ENCODE assay signal across 29 cellular contexts in the genomic region with DNA sequence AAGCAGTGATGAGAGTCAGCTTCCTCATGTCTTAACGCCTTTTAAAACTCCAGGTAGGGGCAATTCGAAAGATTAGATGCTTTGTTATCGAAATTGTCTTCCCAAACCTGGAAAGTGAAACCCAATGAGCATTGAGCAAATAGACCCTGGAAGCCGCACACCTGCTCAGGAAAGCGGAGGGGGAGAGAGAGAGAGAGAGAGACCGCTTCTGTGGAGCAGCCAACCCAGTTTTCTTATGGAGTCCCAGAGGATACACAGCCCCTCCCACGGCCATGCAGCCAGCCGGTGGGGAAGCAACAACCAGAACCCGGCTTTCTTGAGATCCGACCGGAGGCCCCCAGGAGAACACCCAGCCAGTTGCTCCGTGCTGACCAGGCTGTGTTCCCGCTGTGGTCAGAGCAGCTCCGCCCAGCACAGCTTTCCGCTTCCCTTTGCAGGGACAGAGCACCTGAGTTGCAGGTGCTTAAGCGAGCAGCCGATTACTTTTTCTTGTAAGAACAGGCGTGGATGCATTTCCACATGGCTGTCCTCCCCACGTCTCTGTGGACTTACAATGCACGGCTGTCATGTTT.
DNase-seq lines count a peak whose midpoint lies in the region; ATAC-seq and FAIRE-seq lines count a peak whose summit lies in the region.
"Had no signal": no experiment of that assay in that cellular context is flagged by ENCODE, and none has a peak within 500 bp of the region (broad histone marks: within the 10 kb centered on the region; RNA-seq: fewer than 3 reads in every experiment).

No MANE protein-coding gene starts in this region.

- no peaks in the 10 kb centered on the region for H3K36me3 ChIP-seq in small intestine (ENCODE audit: control insufficient read depth in 2 of 2, insufficient read depth in 2 of 2, low read length in 2 of 2)
- H3K36me3 ChIP-seq: ascending aorta had no signal

- H3K27ac Mint-ChIP-seq in effector memory CD8-positive, alpha-beta T cell = peak overlapping the region; percentile 16 to 88
- H3K27ac Mint-ChIP-seq: activated naive CD8-positive, alpha-beta T cell; activated T-helper 2 cell treated with anti-CD3 and anti-CD28 coated beads, Interferon-gamma antibody, Interleukin-2, Interleukin-4, amounts not matched to agents 10 μg/mL and 5 μg/mL and 100 μg/mL, durations not matched to agents 14 hours and 24 hours and 36 hours; B cell had no signal

- 13 to 47% (median 22%) methylated on average over 19 to 20 of the region's 20 CpGs for WGBS in small intestine, 3 donors

- H3K4me3 ChIP-seq in small intestine (ENCODE audit: low read depth in 1 of 2, low read length in 2 of 2) = no peak overlapping the region
- H3K4me3 ChIP-seq: ascending aorta had no signal

- no peak overlapping the region for H3K4me3 Mint-ChIP-seq in effector memory CD8-positive, alpha-beta T cell
- H3K4me3 Mint-ChIP-seq: activated naive CD8-positive, alpha-beta T cell; B cell; neural crest cell had no signal

- H3K27me3 ChIP-seq in small intestine (ENCODE audit: control insufficient read depth in 2 of 2, insufficient read depth in 2 of 2, low read length in 2 of 2) = no peaks in the 10 kb centered on the region
- H3K27me3 ChIP-seq: ascending aorta had no signal

- no peak overlapping the region for H3K27ac ChIP-seq in small intestine (ENCODE audit: low read depth in 1 of 2, low read length in 1 of 2)
- H3K27ac ChIP-seq: ascending aorta, HL-60 had no signal

- H3K36me3 Mint-ChIP-seq in effector memory CD8-positive, alpha-beta T cell (ENCODE audit: insufficient read depth) = peaks cover 18% of the 10 kb centered on the region
- H3K36me3 Mint-ChIP-seq: activated naive CD8-positive, alpha-beta T cell had no signal

- no peaks in the 10 kb centered on the region for H3K4me1 ChIP-seq in small intestine (ENCODE audit: control insufficient read depth in 2 of 2, insufficient read depth in 1 of 2, low read depth in 1 of 2, low read length in 1 of 2)
- H3K4me1 ChIP-seq: ascending aorta had no signal

- H3K9me3 Mint-ChIP-seq in effector memory CD8-positive, alpha-beta T cell = no peaks in the 10 kb centered on the region
- H3K9me3 Mint-ChIP-seq: activated T-helper 2 cell treated with anti-CD3 and anti-CD28 coated beads, Interferon-gamma antibody, Interleukin-2, Interleukin-4, amounts not matched to agents 10 μg/mL and 5 μg/mL and 100 μg/mL, durations not matched to agents 14 hours and 24 hours and 36 hours; neural crest cell had no signal

- ATAC-seq in effector memory CD8-positive, alpha-beta T cell (replicated peaks) = no peak
- no peak for ATAC-seq in HG02884 (IDR thresholded peaks at IDR 0.05; ENCODE audit: unreplicated experiment)
- ATAC-seq: HCT116, HepG2, Panc1 had no signal

- no peaks in the 10 kb centered on the region for H3K9me3 ChIP-seq in small intestine (ENCODE audit: control insufficient read depth, low read depth)
- H3K9me3 ChIP-seq: ascending aorta had no signal

- peaks cover 25 to 41% of the 10 kb centered on the region in 2 donors for H3K27me3 Mint-ChIP-seq in effector memory CD8-positive, alpha-beta T cell

- H3K4me1 Mint-ChIP-seq in effector memory CD8-positive, alpha-beta T cell (ENCODE audit: low read depth in 2 of 2) = peaks cover 4 to 12% of the 10 kb centered on the region in 2 donors
- H3K4me1 Mint-ChIP-seq: B cell had no signal

- DNase-seq in NCI-H187 (lab: John Stamatoyannopoulos, UW) = peak; percentile 12 to 37
- no peak for DNase-seq in NCI-H187 treated with DMSO at 0.1 percent for 48 hours (lab: John Stamatoyannopoulos, UW)
- peak; percentile 95 for DNase-seq in NCI-H146 (lab: John Stamatoyannopoulos, UW)
- no peak for DNase-seq in effector memory CD8-positive, alpha-beta T cell
- DNase-seq in small intestine = peak; percentile 16
- no peak for DNase-seq in NCI-H69 (lab: John Stamatoyannopoulos, UW)
- no peak for DNase-seq in NCI-H2196 (lab: John Stamatoyannopoulos, UW; ENCODE audit: unreplicated experiment)
- DNase-seq: activated CD4-positive, alpha-beta T cell treated with anti-CD3 and anti-CD28 coated beads, Interleukin-2, amount 50 U/mL, for 4 hours; activated CD4-positive, CD25-positive, alpha-beta regulatory T cell; activated CD8-positive, alpha-beta memory T cell treated with anti-CD3 and anti-CD28 coated beads, Interleukin-2, amount 50 U/mL, for 4 hours; central memory CD4-positive, alpha-beta T cell; dermis blood vessel endothelial cell; EL; glutamatergic neuron; Kasumi-1; kidney; NCI-H2227 treated with DMSO at 0.1 percent for 48 hours; SIG-M5 had no signal

- no peak for FAIRE-seq in small intestine (lab: Jason Lieb, UNC)
- FAIRE-seq: endothelial cell of umbilical vein, HepG2, kidney had no signal

Comparison
In these comparisons a context has a peak if more than half of its experiments do, and no peak if none do; other contexts are left out.
1. DNase-seq: peak in NCI-H187 (2 of 2), NCI-H146 (single experiment) and small intestine (single experiment); none in NCI-H187 treated with DMSO at 0.1 percent for 48 hours (single experiment), effector memory CD8-positive, alpha-beta T cell (0 of 3), NCI-H69 (single experiment) and NCI-H2196 (single experiment).